In genomic region chr1:224329484-224329841, GRCh38 we compare ENCODE assay signal across 8 cellular contexts. TPM values are rescaled to one million over a fixed set of nuclear protein-coding genes. Genes with fewer than 3 reads are reported as not detected.
DNase-seq lines count a peak whose midpoint lies in the region; ATAC-seq and TF ChIP-seq lines count a peak whose summit lies in the region.

No MANE protein-coding gene starts in this region.

- H3K4me3 ChIP-seq in AG04450 (ENCODE audit: low read depth, low read length) (peak overlapping the region; percentile 98), HUES48 (ENCODE audit: low read depth, low read length) (peak overlapping the region; percentile 99), choroid plexus epithelial cell (ENCODE audit: low read depth, low read length) (peak overlapping the region; percentile 93)
- H3K4me3 ChIP-seq in naive thymus-derived CD4-positive, alpha-beta T cell (ENCODE audit: low read length), result peak overlapping the region; percentile 96

- H3K9me3 ChIP-seq in AG04450 (ENCODE audit: control insufficient read depth, insufficient read depth, low read length) (no peaks in the 10 kb centered on the region), HUES48 (ENCODE audit: control insufficient read depth, insufficient read depth, low read length) (no peaks in the 10 kb centered on the region)
- no peaks in the 10 kb centered on the region for H3K9me3 ChIP-seq in naive thymus-derived CD4-positive, alpha-beta T cell (ENCODE audit: control insufficient read depth in 2 of 3, low read length in 3 of 3)

- intact Hi-C loops in naive thymus-derived CD4-positive, alpha-beta T cell (cut with micrococcal nuclease), result no loop called here

- no peak for TF ChIP-seq CTCF in AG04450 (IDR thresholded peaks at IDR 0.05; ENCODE audit: low read depth, low read length)
- TF ChIP-seq CTCF in choroid plexus epithelial cell (conservative IDR thresholded peaks at IDR 0.05; ENCODE audit: low read depth, low read length), result no peak

- DNase-seq in AG04450 (ENCODE audit: low read depth, low spot score), result no peak
- no peak for DNase-seq in choroid plexus epithelial cell (ENCODE audit: low read depth)
- no peak for DNase-seq in naive thymus-derived CD4-positive, alpha-beta T cell
- no peak for DNase-seq in GM03348 (ENCODE audit: low spot score)
- no peak for DNase-seq in H4 (ENCODE audit: low spot score)
- no peak for DNase-seq in HCEC 1CT
- no peak for DNase-seq in stimulated activated naive CD4-positive, alpha-beta T cell treated with Interleukin-2 at 50 U/mL for 16 hours (lab: John Stamatoyannopoulos, UW)

- peaks cover 16% of the 10 kb centered on the region for H3K36me3 ChIP-seq in HUES48 (ENCODE audit: control insufficient read depth, insufficient read depth, low read length)
- H3K36me3 ChIP-seq in naive thymus-derived CD4-positive, alpha-beta T cell (ENCODE audit: control insufficient read depth in 2 of 3, insufficient read depth in 3 of 3, low read length in 3 of 3), result peaks cover 0 to 5% (median 4%) of the 10 kb centered on the region in 3 experiments

- no peaks in the 10 kb centered on the region for H3K27me3 ChIP-seq in AG04450 (ENCODE audit: control insufficient read depth, insufficient read depth, low read length)
- H3K27me3 ChIP-seq in HUES48 (ENCODE audit: control insufficient read depth, insufficient read depth, low read length), result no peaks in the 10 kb centered on the region
- no peaks in the 10 kb centered on the region for H3K27me3 ChIP-seq in naive thymus-derived CD4-positive, alpha-beta T cell (ENCODE audit: control insufficient read depth in 2 of 2, insufficient read depth in 2 of 2, low read length in 2 of 2)

- CTCF ChIA-PET in AG04450 (lab: Charles Lee), result interaction anchor here (0.8 to 1.4 kb wide), 3 partner anchors 128 to 213 kb away, joined by 4 read pairs; no protein-coding TSS in a partner anchor
- CTCF ChIA-PET in naive thymus-derived CD4-positive, alpha-beta T cell (lab: Charles Lee), result interaction anchor here (2.1 kb wide), 1 partner anchor 214 kb away, joined by 10 read pairs; no protein-coding TSS in a partner anchor

- peaks cover 29 to 66% (median 50%) of the 10 kb centered on the region in 7 donors for H3K4me1 Mint-ChIP-seq in naive thymus-derived CD4-positive, alpha-beta T cell

- ATAC-seq in naive thymus-derived CD4-positive, alpha-beta T cell, result no peak

- POLR2A ChIA-PET in AG04450 (lab: Yijun Ruan, JAX), result interaction anchor here (0.6 to 1.4 kb wide), 3 partner anchors 27 to 213 kb away, joined by 3 to 4 read pairs (median 3); no protein-coding TSS in a partner anchor
- POLR2A ChIA-PET in naive thymus-derived CD4-positive, alpha-beta T cell (lab: Charles Lee), result interaction anchor here (0.6 to 2.1 kb wide), 9 partner anchors 12 to 1616 kb away, joined by 3 to 11 read pairs (median 5); partner anchors contain the start of genes CNIH4 and FBXO28

- peaks cover 7% of the 10 kb centered on the region; the same call in 1 of the 2 replicates for H3K4me1 ChIP-seq in HUES48 (ENCODE audit: control insufficient read depth, insufficient read depth, low read length)
- H3K4me1 ChIP-seq in naive thymus-derived CD4-positive, alpha-beta T cell (ENCODE audit: control insufficient read depth in 2 of 2, insufficient read depth in 2 of 2, low read length in 2 of 2), result peaks cover 3 to 6% of the 10 kb centered on the region in 2 donors

- H3K27ac ChIP-seq in AG04450 (ENCODE audit: low read depth, low read length) (peak overlapping the region; percentile 93), HUES48 (ENCODE audit: low read depth, low read length) (peak overlapping the region; percentile 99)
- peak overlapping the region; percentile 90 for H3K27ac ChIP-seq in naive thymus-derived CD4-positive, alpha-beta T cell (ENCODE audit: low read depth, low read length)

- no peaks in the 10 kb centered on the region for H3K9me3 Mint-ChIP-seq in naive thymus-derived CD4-positive, alpha-beta T cell

- H3K27me3 Mint-ChIP-seq in naive thymus-derived CD4-positive, alpha-beta T cell, result no peaks in the 10 kb centered on the region

- peak overlapping the region; percentile 99 for H3K9ac ChIP-seq in HUES48 (ENCODE audit: low read depth, low read length)

- H3K36me3 Mint-ChIP-seq in naive thymus-derived CD4-positive, alpha-beta T cell, result peaks cover 0 to 7% (median 3%) of the 10 kb centered on the region in 5 donors

- peak overlapping the region; percentile 97 to 100 (median 99) for H3K27ac Mint-ChIP-seq in naive thymus-derived CD4-positive, alpha-beta T cell

- peak overlapping the region; percentile 91 to 100 (median 97) for H3K4me3 Mint-ChIP-seq in naive thymus-derived CD4-positive, alpha-beta T cell

RNA-seq across cellular contexts. Expression of gene NVL, which starts 0.5 kb away (rescaled TPM):
- 14.6 and 18.8 TPM in 2 replicates for polyA plus RNA-seq in AG04450 (2011; rRNA removed)
- polyA minus RNA-seq in AG04450 (2011; rRNA and poly(A)+ RNA removed), result 12.4 and 21.5 TPM in 2 replicates
- total RNA-seq in naive thymus-derived CD4-positive, alpha-beta T cell, result 10 to 100 TPM; 23.9 to 48.6 (median 44.7) TPM
- polyA plus RNA-seq in naive thymus-derived CD4-positive, alpha-beta T cell, result 10 to 100 TPM; 16.1 to 17.7 TPM
- total RNA-seq in H4 (2014; rRNA removed; shearing (Covaris generic)), result 14.7 and 17.9 TPM in 2 replicates

RNA-seq across cellular contexts. Expression of gene CNIH4, which starts 27.2 kb away (rescaled TPM):
- polyA plus RNA-seq in AG04450 (2011; rRNA removed), result 39.8 and 53.7 TPM in 2 replicates
- polyA minus RNA-seq in AG04450 (2011; rRNA and poly(A)+ RNA removed), result 25.1 and 35.6 TPM in 2 replicates
- total RNA-seq in naive thymus-derived CD4-positive, alpha-beta T cell, result 10 to 100 TPM; 28.1 to 42.0 (median 39.8) TPM
- 10 to 100 TPM; 29.6 to 44.8 TPM for polyA plus RNA-seq in naive thymus-derived CD4-positive, alpha-beta T cell
- total RNA-seq in H4 (2014; rRNA removed; shearing (Covaris generic)), result 66.2 and 72.3 TPM in 2 replicates
